ENCODE assay signal across 30 cellular contexts in the genomic region with DNA sequence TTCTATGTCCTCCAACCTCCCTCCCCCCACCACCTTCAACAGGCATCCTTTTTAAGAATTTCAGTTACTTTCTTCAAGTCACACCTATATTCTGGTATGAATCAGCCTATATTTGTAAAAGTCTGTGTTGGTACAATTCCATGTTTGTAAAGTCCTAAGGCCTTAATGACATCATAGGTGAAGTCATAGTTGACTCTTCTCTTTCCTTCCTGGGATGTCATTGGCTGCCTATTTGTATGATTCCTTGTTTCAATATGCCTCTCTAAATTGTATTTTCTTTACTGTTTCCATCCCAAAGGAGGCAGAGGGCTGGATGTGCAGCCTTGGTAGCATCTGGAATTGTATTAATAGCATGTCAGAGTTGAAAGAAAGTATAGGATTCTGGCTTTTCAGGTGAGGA. TPM values are rescaled to one million over a fixed set of nuclear protein-coding genes. Genes with fewer than 3 reads are reported as not detected.
"Had no signal": no experiment of that assay in that cellular context is flagged by ENCODE, and none has a peak within 500 bp of the region (broad histone marks: within the 10 kb centered on the region; RNA-seq: fewer than 3 reads in every experiment).

No MANE protein-coding gene starts in this region.

- ATAC-seq: activated CD4-positive, CD25-positive, alpha-beta regulatory T cell treated with anti-CD3 and anti-CD28 coated beads, Interleukin-2, amount 50 U/mL, for 24 hours; activated CD8-positive, alpha-beta T cell treated with anti-CD3 and anti-CD28 coated beads for 36 hours; activated naive CD8-positive, alpha-beta T cell treated with anti-CD3 and anti-CD28 coated beads, Interleukin-2, amount 50 U/mL, for 24 hours; effector memory CD8-positive, alpha-beta T cell; T-cell had no signal

- H3K27me3 ChIP-seq: adrenal gland, brain microvascular endothelial cell, esophagus squamous epithelium had no signal

- H3K4me3 ChIP-seq: adrenal gland, esophagus squamous epithelium had no signal

- H3K27ac ChIP-seq: adrenal gland, brain microvascular endothelial cell, esophagus squamous epithelium, WERI-Rb-1 had no signal

- H3K4me1 ChIP-seq: adrenal gland, esophagus squamous epithelium had no signal

- H3K9me3 ChIP-seq: adrenal gland, esophagus squamous epithelium had no signal

- H3K36me3 ChIP-seq: adrenal gland, brain microvascular endothelial cell, esophagus squamous epithelium, WERI-Rb-1 had no signal

- DNase-seq: activated B cell treated with CpG ODN at 0.5 μM for 24 hours; activated CD4-positive, alpha-beta T cell treated with anti-CD3 and anti-CD28 coated beads for 48 hours; activated CD4-positive, alpha-beta T cell treated with anti-CD3 and anti-CD28 coated beads, Interleukin-2, amount 50 U/mL, for 1 hour; activated CD4-positive, alpha-beta T cell treated with anti-CD3 and anti-CD28 coated beads, Interleukin-2, amount 50 U/mL, for 48 hours; activated CD8-positive, alpha-beta memory T cell treated with anti-CD3 and anti-CD28 coated beads for 24 hours; activated CD8-positive, alpha-beta T cell treated with anti-CD3 and anti-CD28 coated beads for 36 hours; activated effector memory CD4-positive, alpha-beta T cell treated with anti-CD3 and anti-CD28 coated beads, Interleukin-2, amount 50 U/mL, for 16 hours; activated naive CD4-positive, alpha-beta T cell treated with anti-CD3 and anti-CD28 coated beads for 36 hours; activated naive CD8-positive, alpha-beta T cell treated with anti-CD3 and anti-CD28 coated beads for 36 hours; activated naive CD8-positive, alpha-beta T cell treated with anti-CD3 and anti-CD28 coated beads, Interleukin-2, amount 50 U/mL, for 24 hours; activated T-cell treated with anti-CD3 and anti-CD28 coated beads, Interleukin-2, amount 50 U/mL, for 48 hours; adrenal gland; amygdala; aorta; brain microvascular endothelial cell; caudate nucleus; cortex of kidney; dermis blood vessel endothelial cell; effector CD4-positive, alpha-beta T cell; effector memory CD8-positive, alpha-beta T cell; erythroblast; esophagus squamous epithelium; foreskin fibroblast; head of caudate nucleus; SW 1271; T-cell; T1000; WERI-Rb-1 had no signal

RNA-seq across cellular contexts. Expression of a gene that starts 56.5 kb away (rescaled TPM):
- total RNA-seq: activated B cell treated with CpG ODN at 0.5 μM for 24 hours; activated CD8-positive, alpha-beta T cell treated with anti-CD3 and anti-CD28 coated beads for 36 hours; activated naive CD4-positive, alpha-beta T cell treated with anti-CD3 and anti-CD28 coated beads for 36 hours; activated naive CD8-positive, alpha-beta T cell treated with anti-CD3 and anti-CD28 coated beads for 36 hours; activated T-helper 1 cell treated with anti-CD3 and anti-CD28 coated beads, Interleukin-12 subunit alpha, Interleukin-12 subunit beta, Interleukin-2, Interleukin-4 antibody, amounts not matched to agents 30 ng/mL and 10 ng/mL and 1 ng/mL, durations not matched to agents 14 hours and 24 hours and 36 hours had no signal
